18 cellular contexts compared by ENCODE assay signal in genomic region chr13:113267642-113268405, GRCh38. TPM values are rescaled to one million over a fixed set of nuclear protein-coding genes. Genes with fewer than 3 reads are reported as not detected.
DNase-seq lines count a peak whose midpoint lies in the region; ATAC-seq and TF ChIP-seq lines count a peak whose summit lies in the region.
"Had no signal": no experiment of that assay in that cellular context is flagged by ENCODE, and none has a peak within 500 bp of the region (broad histone marks: within the 10 kb centered on the region; RNA-seq: fewer than 3 reads in every experiment).

No MANE protein-coding gene starts in this region.

- H3K4me1 Mint-ChIP-seq in endodermal cell, result no peaks in the 10 kb centered on the region
- no peaks in the 10 kb centered on the region for H3K4me1 Mint-ChIP-seq in activated T-helper 1 cell treated with anti-CD3 and anti-CD28 coated beads, Interleukin-12 subunit alpha, Interleukin-12 subunit beta, Interleukin-2, Interleukin-4 antibody, amounts not matched to agents 30 ng/mL and 10 ng/mL and 1 ng/mL, durations not matched to agents 14 hours and 24 hours and 36 hours (ENCODE audit: low read depth)

- H3K9me3 Mint-ChIP-seq in endodermal cell, result no peaks in the 10 kb centered on the region
- H3K9me3 Mint-ChIP-seq in activated T-helper 1 cell treated with anti-CD3 and anti-CD28 coated beads, Interleukin-12 subunit alpha, Interleukin-12 subunit beta, Interleukin-2, Interleukin-4 antibody, amounts not matched to agents 30 ng/mL and 10 ng/mL and 1 ng/mL, durations not matched to agents 14 hours and 24 hours and 36 hours, result no peaks in the 10 kb centered on the region
- H3K9me3 Mint-ChIP-seq: T-helper 2 cell treated with Interferon-gamma antibody and Interleukin-4, amounts not matched to agents 5 μg/mL and 100 μg/mL, for 36 hours had no signal

- no peak overlapping the region for H3K4me3 ChIP-seq in right atrium auricular region
- H3K4me3 ChIP-seq in endodermal cell (ENCODE audit: low read length), result no peak overlapping the region
- no peak overlapping the region for H3K4me3 ChIP-seq in osteoblast (ENCODE audit: insufficient read depth, low read length)
- H3K4me3 ChIP-seq: MG63, SK-N-MC, skin epidermis had no signal

- no peaks in the 10 kb centered on the region for H3K79me2 ChIP-seq in osteoblast (ENCODE audit: insufficient read depth, low read length)

- peaks cover 13% of the 10 kb centered on the region for H3K36me3 ChIP-seq in right atrium auricular region
- peaks cover 46% of the 10 kb centered on the region for H3K36me3 ChIP-seq in endodermal cell (ENCODE audit: control insufficient read depth, insufficient read depth, low read length)
- peaks cover 19% of the 10 kb centered on the region for H3K36me3 ChIP-seq in osteoblast (ENCODE audit: insufficient read depth, low read length)

- no peak for DNase-seq in left ventricle myocardium superior
- no peak for DNase-seq in right atrium auricular region (ENCODE audit: low spot score)
- no peak for DNase-seq in endodermal cell
- DNase-seq in osteoblast (ENCODE audit: insufficient read length, low spot score, missing footprints), result peak; percentile 34
- no peak for DNase-seq in stimulated activated CD4-positive, alpha-beta T cell treated with anti-CD3 and anti-CD28 coated beads, Interleukin-4, amount 100 ng/mL, for 1 hour
- DNase-seq in activated T-helper 1 cell treated with anti-CD3 and anti-CD28 coated beads, Interleukin-12 subunit alpha, Interleukin-12 subunit beta, Interleukin-2, Interleukin-4 antibody, amounts not matched to agents 30 ng/mL and 10 ng/mL and 1 ng/mL, durations not matched to agents 14 hours and 24 hours and 36 hours (ENCODE audit: low spot score), result no peak
- DNase-seq: activated naive CD4-positive, alpha-beta T cell treated with Interleukin-2 at 50 U/mL for 16 hours; HCEC 1CT; MG63; NCI-H1436; NCI-H524 treated with DMSO at 0.1 percent for 48 hours had no signal

- H3K27me3 ChIP-seq in right atrium auricular region, result no peaks in the 10 kb centered on the region
- H3K27me3 ChIP-seq in endodermal cell (ENCODE audit: control insufficient read depth, insufficient read depth, low read length, poor library complexity, severe bottlenecking), result no peaks in the 10 kb centered on the region
- H3K27me3 ChIP-seq in osteoblast (ENCODE audit: insufficient read depth, low read length), result no peaks in the 10 kb centered on the region
- H3K27me3 ChIP-seq: MG63 had no signal

- no peak for TF ChIP-seq CTCF in right atrium auricular region (IDR thresholded peaks at IDR 0.05)
- peak; percentile 21 for TF ChIP-seq CTCF in endodermal cell (conservative IDR thresholded peaks at IDR 0.05)
- TF ChIP-seq CTCF in osteoblast (IDR thresholded peaks at IDR 0.05; ENCODE audit: extremely low read depth, low read depth, low read length), result no peak

- ATAC-seq in left ventricle myocardium superior, result peak; percentile 25
- ATAC-seq in GM21515 (IDR thresholded peaks at IDR 0.05; ENCODE audit: unreplicated experiment), result no peak

- H3K27ac Mint-ChIP-seq in endodermal cell, result peak overlapping the region; percentile 46
- no peak overlapping the region for H3K27ac Mint-ChIP-seq in activated T-helper 1 cell treated with anti-CD3 and anti-CD28 coated beads, Interleukin-12 subunit alpha, Interleukin-12 subunit beta, Interleukin-2, Interleukin-4 antibody, amounts not matched to agents 30 ng/mL and 10 ng/mL and 1 ng/mL, durations not matched to agents 14 hours and 24 hours and 36 hours
- H3K27ac Mint-ChIP-seq: T-helper 2 cell treated with Interferon-gamma antibody and Interleukin-4, amounts not matched to agents 5 μg/mL and 100 μg/mL, for 36 hours had no signal

- intact Hi-C loops in left ventricle myocardium superior (cut with micrococcal nuclease), result no loop called here
- intact Hi-C loops in activated T-helper 1 cell treated with anti-CD3 and anti-CD28 coated beads, Interleukin-12 subunit alpha, Interleukin-12 subunit beta, Interleukin-2, Interleukin-4 antibody, amounts not matched to agents 30 ng/mL and 10 ng/mL and 1 ng/mL, durations not matched to agents 14 hours and 24 hours and 36 hours (cut with micrococcal nuclease), result no loop called here

- H3K4me2 ChIP-seq in osteoblast (ENCODE audit: insufficient read depth, low read length), result no peak overlapping the region

- H3K9me3 ChIP-seq in right atrium auricular region, result no peaks in the 10 kb centered on the region
- no peaks in the 10 kb centered on the region for H3K9me3 ChIP-seq in endodermal cell (ENCODE audit: control insufficient read depth, low read length)
- no peaks in the 10 kb centered on the region for H3K9me3 ChIP-seq in osteoblast (ENCODE audit: low read depth, low read length)
- H3K9me3 ChIP-seq: MG63 had no signal

- H3K9ac ChIP-seq in endodermal cell (ENCODE audit: extremely low read depth, low read length, poor library complexity, severe bottlenecking), result no peak overlapping the region

- no peak overlapping the region for H3K4me3 Mint-ChIP-seq in endodermal cell
- no peak overlapping the region for H3K4me3 Mint-ChIP-seq in activated T-helper 1 cell treated with anti-CD3 and anti-CD28 coated beads, Interleukin-12 subunit alpha, Interleukin-12 subunit beta, Interleukin-2, Interleukin-4 antibody, amounts not matched to agents 30 ng/mL and 10 ng/mL and 1 ng/mL, durations not matched to agents 14 hours and 24 hours and 36 hours
- H3K4me3 Mint-ChIP-seq: T-helper 2 cell treated with Interferon-gamma antibody and Interleukin-4, amounts not matched to agents 5 μg/mL and 100 μg/mL, for 36 hours had no signal

- 93 to 96% methylated on average over 15 to 20 of the region's 20 CpGs for whole genome bisulfite sequencing in endodermal cell (ENCODE audit: insufficient coverage in 1 of 2, insufficient read length in 1 of 2), 2 experiments

- no peaks in the 10 kb centered on the region for H3K27me3 Mint-ChIP-seq in endodermal cell (ENCODE audit: insufficient read depth)
- no peaks in the 10 kb centered on the region for H3K27me3 Mint-ChIP-seq in activated T-helper 1 cell treated with anti-CD3 and anti-CD28 coated beads, Interleukin-12 subunit alpha, Interleukin-12 subunit beta, Interleukin-2, Interleukin-4 antibody, amounts not matched to agents 30 ng/mL and 10 ng/mL and 1 ng/mL, durations not matched to agents 14 hours and 24 hours and 36 hours (ENCODE audit: insufficient read depth)
- H3K27me3 Mint-ChIP-seq: progenitor cell of endocrine pancreas had no signal

- H3K4me1 ChIP-seq in right atrium auricular region (no peaks in the 10 kb centered on the region), endodermal cell (ENCODE audit: control insufficient read depth, insufficient read depth, low read length) (no peaks in the 10 kb centered on the region), osteoblast (ENCODE audit: insufficient read depth, low read length) (no peaks in the 10 kb centered on the region)

- peaks cover 48% of the 10 kb centered on the region for H3K36me3 Mint-ChIP-seq in endodermal cell (ENCODE audit: low read depth)
- H3K36me3 Mint-ChIP-seq in activated T-helper 1 cell treated with anti-CD3 and anti-CD28 coated beads, Interleukin-12 subunit alpha, Interleukin-12 subunit beta, Interleukin-2, Interleukin-4 antibody, amounts not matched to agents 30 ng/mL and 10 ng/mL and 1 ng/mL, durations not matched to agents 14 hours and 24 hours and 36 hours (ENCODE audit: low read depth), result peaks cover 10% of the 10 kb centered on the region

- no peak overlapping the region for H3K27ac ChIP-seq in right atrium auricular region
- peak overlapping the region; percentile 38 for H3K27ac ChIP-seq in endodermal cell (ENCODE audit: low read depth, low read length)
- H3K27ac ChIP-seq in osteoblast (ENCODE audit: low read depth, low read length), result no peak overlapping the region
- H3K27ac ChIP-seq: epithelial cell of prostate, SK-N-MC, skin epidermis, VCaP had no signal

- H4K20me1 ChIP-seq in osteoblast (ENCODE audit: insufficient read depth, low read length), result no peaks in the 10 kb centered on the region

- H2AFZ ChIP-seq in osteoblast (ENCODE audit: low read length), result no peak overlapping the region

RNA-seq across cellular contexts. Expression of gene LAMP1, which starts 29.2 kb away (rescaled TPM):
- 98.6 TPM for total RNA-seq in left ventricle myocardium superior
- total RNA-seq in right atrium auricular region, result 10 to 100 TPM; 70.0 to 73.7 TPM
- 100 to 1,000 TPM; 153 to 160 TPM for total RNA-seq in endodermal cell
- polyA plus RNA-seq in endodermal cell (2013, experiment 1 of 2), result 103 TPM
- polyA plus RNA-seq in endodermal cell (2013, experiment 2 of 2), result 95.8 TPM
- 211 and 216 TPM in 2 replicates for total RNA-seq in osteoblast
- 59.4 and 60.3 TPM in 2 replicates for total RNA-seq in activated T-helper 1 cell treated with anti-CD3 and anti-CD28 coated beads, Interleukin-12 subunit alpha, Interleukin-12 subunit beta, Interleukin-2, Interleukin-4 antibody, amounts not matched to agents 30 ng/mL and 10 ng/mL and 1 ng/mL, durations not matched to agents 14 hours and 24 hours and 36 hours

RNA-seq across cellular contexts. Expression of gene CUL4A, which starts 58.4 kb away (rescaled TPM):
- total RNA-seq in left ventricle myocardium superior (160 TPM), right atrium auricular region (100 to 1,000 TPM in 1 of 2 donors, 10 to 100 TPM in 1; 76.5 to 435 TPM), endodermal cell (10 to 100 TPM; 92.9 to 99.4 TPM), osteoblast (128 TPM in 2 replicates)
- 64.6 TPM for polyA plus RNA-seq in endodermal cell (2013, experiment 1 of 2)
- 64.5 TPM for polyA plus RNA-seq in endodermal cell (2013, experiment 2 of 2)
- total RNA-seq in activated T-helper 1 cell treated with anti-CD3 and anti-CD28 coated beads, Interleukin-12 subunit alpha, Interleukin-12 subunit beta, Interleukin-2, Interleukin-4 antibody, amounts not matched to agents 30 ng/mL and 10 ng/mL and 1 ng/mL, durations not matched to agents 14 hours and 24 hours and 36 hours, result 86.5 and 89.9 TPM in 2 replicates

RNA-seq across cellular contexts. Expression of gene PCID2, which starts 59.4 kb away (rescaled TPM):
- total RNA-seq in left ventricle myocardium superior (61.3 TPM), right atrium auricular region (10 to 100 TPM; 34.8 to 44.4 TPM), endodermal cell (10 to 100 TPM; 70.5 to 71.7 TPM), osteoblast (48.5 and 55.4 TPM in 2 replicates)
- 55.5 TPM for polyA plus RNA-seq in endodermal cell (2013, experiment 1 of 2)
- polyA plus RNA-seq in endodermal cell (2013, experiment 2 of 2), result 54.2 TPM
- total RNA-seq in activated T-helper 1 cell treated with anti-CD3 and anti-CD28 coated beads, Interleukin-12 subunit alpha, Interleukin-12 subunit beta, Interleukin-2, Interleukin-4 antibody, amounts not matched to agents 30 ng/mL and 10 ng/mL and 1 ng/mL, durations not matched to agents 14 hours and 24 hours and 36 hours, result 71.5 and 78.9 TPM in 2 replicates
